ENCODE assay signal across 27 cellular contexts in genomic region chr9:91655215-91655614, GRCh38.
"Had no signal": no experiment of that assay in that cellular context is flagged by ENCODE, and none has a peak within 500 bp of the region (broad histone marks: within the 10 kb centered on the region; RNA-seq: fewer than 3 reads in every experiment).

No MANE protein-coding gene starts in this region.

- DNase-seq: activated CD4-positive, alpha-beta T cell treated with anti-CD3 and anti-CD28 coated beads for 4 hours; activated CD4-positive, alpha-beta T cell treated with anti-CD3 and anti-CD28 coated beads, Interleukin-2, amount 50 U/mL, for 48 hours; activated CD8-positive, alpha-beta memory T cell treated with anti-CD3 and anti-CD28 coated beads, Interleukin-2, amount 50 U/mL, for 4 hours; activated effector memory CD4-positive, alpha-beta T cell treated with anti-CD3 and anti-CD28 coated beads, Interleukin-2, amount 50 U/mL, for 16 hours; activated naive CD4-positive, alpha-beta T cell treated with anti-CD3 and anti-CD28 coated beads for 36 hours; activated naive CD8-positive, alpha-beta T cell treated with anti-CD3 and anti-CD28 coated beads for 36 hours; activated T-cell treated with anti-CD3 and anti-CD28 coated beads, Interleukin-2, amount 50 U/mL, for 1 hour; adrenal gland; brain microvascular endothelial cell; caudate nucleus; cortex of kidney; effector memory CD8-positive, alpha-beta T cell; foreskin keratinocyte; heart left ventricle; midbrain; naive thymus-derived CD8-positive, alpha-beta T cell; occipital lobe; stimulated activated CD4-positive, alpha-beta T cell treated with anti-CD3 and anti-CD28 coated beads, Interleukin-15, amount 100 ng/mL, for 24 hours; stimulated activated CD4-positive, alpha-beta T cell treated with anti-CD3 and anti-CD28 coated beads, Interleukin-2, amount 100 ng/mL, for 24 hours; stimulated activated naive CD4-positive, alpha-beta T cell; T-helper 1 cell; tibial artery had no signal

- ATAC-seq: effector memory CD8-positive, alpha-beta T cell; foreskin keratinocyte; naive thymus-derived CD8-positive, alpha-beta T cell had no signal

- H3K36me3 Mint-ChIP-seq: activated naive CD8-positive, alpha-beta T cell treated with anti-CD3 and anti-CD28 coated beads for 36 hours; naive thymus-derived CD8-positive, alpha-beta T cell; neural progenitor cell had no signal

- H3K4me3 Mint-ChIP-seq: activated naive CD4-positive, alpha-beta T cell treated with anti-CD3 and anti-CD28 coated beads for 36 hours; activated naive CD8-positive, alpha-beta T cell treated with anti-CD3 and anti-CD28 coated beads for 36 hours; activated T-helper 1 cell treated with anti-CD3 and anti-CD28 coated beads, Interleukin-12 subunit alpha, Interleukin-12 subunit beta, Interleukin-2, Interleukin-4 antibody, amounts not matched to agents 30 ng/mL and 10 ng/mL and 1 ng/mL, durations not matched to agents 14 hours and 24 hours and 36 hours; effector memory CD8-positive, alpha-beta T cell; naive thymus-derived CD8-positive, alpha-beta T cell; neural progenitor cell had no signal

- H3K36me3 ChIP-seq: adrenal gland, ascending aorta, brain microvascular endothelial cell, heart left ventricle, neural progenitor cell, right atrium auricular region, suprapubic skin, tibial artery had no signal

- H3K27ac Mint-ChIP-seq: activated naive CD4-positive, alpha-beta T cell treated with anti-CD3 and anti-CD28 coated beads for 36 hours; activated naive CD8-positive, alpha-beta T cell treated with anti-CD3 and anti-CD28 coated beads for 36 hours; activated T-helper 1 cell treated with anti-CD3 and anti-CD28 coated beads, Interleukin-12 subunit alpha, Interleukin-12 subunit beta, Interleukin-2, Interleukin-4 antibody, amounts not matched to agents 30 ng/mL and 10 ng/mL and 1 ng/mL, durations not matched to agents 14 hours and 24 hours and 36 hours; naive thymus-derived CD8-positive, alpha-beta T cell; neural progenitor cell had no signal

- H3K27ac ChIP-seq: adrenal gland, ascending aorta, brain microvascular endothelial cell, foreskin keratinocyte, neural progenitor cell, right atrium auricular region, suprapubic skin, tibial artery had no signal

- H3K4me1 ChIP-seq: adrenal gland, ascending aorta, foreskin keratinocyte, heart left ventricle, neural progenitor cell, right atrium auricular region, suprapubic skin, tibial artery had no signal

- H3K9me3 ChIP-seq: adrenal gland, ascending aorta, heart left ventricle, right atrium auricular region, suprapubic skin, tibial artery had no signal

- H3K4me1 Mint-ChIP-seq: activated naive CD8-positive, alpha-beta T cell treated with anti-CD3 and anti-CD28 coated beads for 36 hours; naive thymus-derived CD8-positive, alpha-beta T cell had no signal

- H3K9me3 Mint-ChIP-seq: activated naive CD4-positive, alpha-beta T cell treated with anti-CD3 and anti-CD28 coated beads for 36 hours; activated naive CD8-positive, alpha-beta T cell treated with anti-CD3 and anti-CD28 coated beads for 36 hours; activated T-helper 1 cell treated with anti-CD3 and anti-CD28 coated beads, Interleukin-12 subunit alpha, Interleukin-12 subunit beta, Interleukin-2, Interleukin-4 antibody, amounts not matched to agents 30 ng/mL and 10 ng/mL and 1 ng/mL, durations not matched to agents 14 hours and 24 hours and 36 hours; effector memory CD8-positive, alpha-beta T cell; naive thymus-derived CD8-positive, alpha-beta T cell; neural progenitor cell had no signal

- H3K27me3 ChIP-seq: adrenal gland, ascending aorta, brain microvascular endothelial cell, neural progenitor cell, right atrium auricular region, suprapubic skin, tibial artery had no signal

- H3K4me3 ChIP-seq: adrenal gland, ascending aorta, heart left ventricle, neural progenitor cell, right atrium auricular region, suprapubic skin, tibial artery had no signal
